In the genomic region with DNA sequence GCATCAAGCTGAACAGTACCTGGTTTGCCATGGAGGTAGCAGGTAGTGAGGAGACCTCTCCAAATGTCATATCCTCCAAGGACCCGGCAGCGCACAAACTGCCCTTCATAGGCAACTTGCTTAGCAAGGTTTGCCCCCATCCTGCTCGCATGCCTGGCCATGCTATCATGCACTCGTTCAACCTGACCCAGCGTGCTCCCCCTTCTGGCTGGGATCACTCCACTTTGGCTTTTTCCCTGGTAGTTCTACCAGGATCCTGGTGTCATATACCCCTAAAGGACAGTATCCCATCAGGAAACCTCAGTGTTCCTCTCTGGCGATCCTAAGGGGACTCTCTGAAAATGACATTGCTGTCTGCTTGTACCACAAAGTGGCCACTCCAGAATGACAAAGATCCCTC, we compare ENCODE assay signal across 29 cellular contexts.
"Had no signal": no experiment of that assay in that cellular context is flagged by ENCODE, and none has a peak within 500 bp of the region (broad histone marks: within the 10 kb centered on the region; RNA-seq: fewer than 3 reads in every experiment).

No MANE protein-coding gene starts in this region.

- H3K27ac ChIP-seq: adrenal gland, body of pancreas, epithelial cell of prostate, esophagus squamous epithelium, heart right ventricle, left lung, lower lobe of right lung, pancreas, psoas muscle, stomach, tibial nerve had no signal

- ATAC-seq: body of pancreas; heart right ventricle; left lung; lower lobe of right lung; naive thymus-derived CD8-positive, alpha-beta T cell; pancreas; psoas muscle; T-helper 17 cell had no signal

- H3K9me3 ChIP-seq: pancreas had no signal

- H3K4me3 Mint-ChIP-seq: activated B cell treated with CpG ODN at 0.5 μM for 24 hours; activated naive CD4-positive, alpha-beta T cell treated with anti-CD3 and anti-CD28 coated beads for 36 hours; activated naive CD8-positive, alpha-beta T cell treated with anti-CD3 and anti-CD28 coated beads for 36 hours; activated T-helper 1 cell treated with anti-CD3 and anti-CD28 coated beads, Interleukin-12 subunit alpha, Interleukin-12 subunit beta, Interleukin-2, Interleukin-4 antibody, amounts not matched to agents 30 ng/mL and 10 ng/mL and 1 ng/mL, durations not matched to agents 14 hours and 24 hours and 36 hours; naive thymus-derived CD8-positive, alpha-beta T cell; neural crest cell; T-helper 17 cell had no signal

- H3K27me3 Mint-ChIP-seq: activated naive CD8-positive, alpha-beta T cell treated with anti-CD3 and anti-CD28 coated beads for 36 hours; T-helper 17 cell had no signal

- H3K27me3 ChIP-seq: adrenal gland, body of pancreas, left lung, pancreas, stomach, tibial nerve had no signal

- DNase-seq: activated B cell treated with CpG ODN at 0.5 μM for 24 hours; activated CD4-positive, alpha-beta T cell treated with anti-CD3 and anti-CD28 coated beads for 4 hours; activated CD4-positive, alpha-beta T cell treated with anti-CD3 and anti-CD28 coated beads, Interleukin-2, amount 50 U/mL, for 4 hours; activated effector memory CD4-positive, alpha-beta T cell treated with anti-CD3 and anti-CD28 coated beads, Interleukin-2, amount 50 U/mL, for 16 hours; activated naive CD4-positive, alpha-beta T cell treated with anti-CD3 and anti-CD28 coated beads for 36 hours; activated naive CD8-positive, alpha-beta T cell treated with anti-CD3 and anti-CD28 coated beads for 36 hours; adrenal gland; aorta; body of pancreas; dermis blood vessel endothelial cell; effector CD4-positive, alpha-beta T cell; esophagus squamous epithelium; foreskin melanocyte; heart right ventricle; left lung; lower lobe of right lung; mesenchymal stem cell; naive thymus-derived CD8-positive, alpha-beta T cell; nucleus accumbens; pancreas; psoas muscle; stimulated activated CD4-positive, alpha-beta T cell treated with anti-CD3 and anti-CD28 coated beads, Interleukin-15, amount 100 ng/mL, for 24 hours; stomach; T-helper 17 cell had no signal

- H3K4me3 ChIP-seq: adrenal gland, body of pancreas, esophagus squamous epithelium, heart right ventricle, left lung, lower lobe of right lung, pancreas, psoas muscle, smooth muscle cell, stomach, tibial nerve had no signal

- H3K36me3 ChIP-seq: adrenal gland, esophagus squamous epithelium, heart right ventricle, left lung, lower lobe of right lung, pancreas, stomach, tibial nerve had no signal

- H3K4me1 Mint-ChIP-seq: activated B cell treated with CpG ODN at 0.5 μM for 24 hours; activated naive CD8-positive, alpha-beta T cell treated with anti-CD3 and anti-CD28 coated beads for 36 hours; neural crest cell; T-helper 17 cell had no signal

- H3K27ac Mint-ChIP-seq: activated B cell treated with CpG ODN at 0.5 μM for 24 hours; activated naive CD4-positive, alpha-beta T cell treated with anti-CD3 and anti-CD28 coated beads for 36 hours; activated naive CD8-positive, alpha-beta T cell treated with anti-CD3 and anti-CD28 coated beads for 36 hours; activated T-helper 1 cell treated with anti-CD3 and anti-CD28 coated beads, Interleukin-12 subunit alpha, Interleukin-12 subunit beta, Interleukin-2, Interleukin-4 antibody, amounts not matched to agents 30 ng/mL and 10 ng/mL and 1 ng/mL, durations not matched to agents 14 hours and 24 hours and 36 hours; T-helper 17 cell had no signal

- H3K4me1 ChIP-seq: adrenal gland, body of pancreas, esophagus squamous epithelium, heart right ventricle, left lung, lower lobe of right lung, pancreas, psoas muscle, stomach, tibial nerve had no signal
